ENCODE assay signal across 8 cellular contexts in the genomic region with DNA sequence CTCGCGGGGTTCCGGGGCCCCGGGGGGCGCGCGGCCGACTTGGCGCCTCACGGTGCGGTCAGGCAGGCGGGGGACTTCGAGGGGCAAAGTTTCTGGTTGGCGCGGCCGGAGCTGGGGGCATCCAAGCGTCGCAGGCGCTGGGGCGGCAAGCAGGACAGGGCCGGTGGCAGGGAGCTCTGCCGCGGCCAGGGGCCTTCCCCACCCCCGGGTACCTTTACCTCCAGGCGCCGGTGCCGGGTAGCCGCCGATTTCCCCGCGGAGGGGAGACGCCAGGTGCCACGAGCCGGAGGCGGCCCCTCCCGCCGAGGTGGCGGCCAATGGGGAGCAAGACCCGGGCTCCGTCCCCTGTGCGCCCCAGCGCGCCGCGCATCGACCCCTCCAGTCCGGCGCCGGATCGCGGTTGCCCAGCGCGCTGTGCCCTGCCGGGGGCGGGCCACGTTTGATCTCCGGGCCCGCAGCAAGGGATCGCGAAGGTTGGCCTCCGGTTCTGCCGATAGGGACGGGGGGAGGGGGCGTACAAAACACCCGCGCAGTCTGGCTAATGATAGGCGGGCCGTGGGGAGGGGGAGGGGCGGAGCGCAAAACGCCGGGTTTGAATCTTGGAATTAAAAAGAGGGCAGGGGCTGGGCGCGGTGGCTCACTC. TPM values are rescaled to one million over a fixed set of nuclear protein-coding genes. Genes with fewer than 3 reads are reported as not detected.
DNase-seq lines count a peak whose midpoint lies in the region; ATAC-seq and TF ChIP-seq lines count a peak whose summit lies in the region.

A gene with protein sequence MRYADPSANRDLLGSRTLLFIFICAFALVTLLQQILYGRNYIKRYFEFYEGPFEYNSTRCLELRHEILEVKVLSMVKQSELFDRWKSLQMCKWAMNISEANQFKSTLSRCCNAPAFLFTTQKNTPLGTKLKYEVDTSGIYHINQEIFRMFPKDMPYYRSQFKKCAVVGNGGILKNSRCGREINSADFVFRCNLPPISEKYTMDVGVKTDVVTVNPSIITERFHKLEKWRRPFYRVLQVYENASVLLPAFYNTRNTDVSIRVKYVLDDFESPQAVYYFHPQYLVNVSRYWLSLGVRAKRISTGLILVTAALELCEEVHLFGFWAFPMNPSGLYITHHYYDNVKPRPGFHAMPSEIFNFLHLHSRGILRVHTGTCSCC (minus strand): TSS at position 495 of the 643 bp plus-strand sequence. CDS start 545 bp downstream, outside the sequence.

- in situ Hi-C loops in G401 (cut with HindIII; ENCODE audit: low sequenced_read_pairs) = no loop called here

- DNase-seq in G401 (ENCODE audit: low spot score) (peak; percentile 64), MG63 (peak; percentile 18), adrenal gland (peak; percentile 57 to 78 (median 69)), kidney epithelial cell (ENCODE audit: low read depth) (no peak), HUDEP-2 (lab: John Stamatoyannopoulos, UW; ENCODE audit: unreplicated experiment in 76 of 76) (no peak), HuH-7 (ENCODE audit: low spot score) (no peak), mucosa of descending colon (no peak)

- no peaks in the 10 kb centered on the region for H3K9me3 ChIP-seq in MG63
- no peaks in the 10 kb centered on the region for H3K9me3 ChIP-seq in adrenal gland (replicated peaks in 1 of 3)
- no peaks in the 10 kb centered on the region for H3K9me3 ChIP-seq in mucosa of descending colon

- ATAC-seq in GM21786 (IDR thresholded peaks at IDR 0.05; ENCODE audit: unreplicated experiment) = no peak
- no peak for ATAC-seq in mucosa of descending colon

- H3K36me3 ChIP-seq in MG63 (no peaks in the 10 kb centered on the region), adrenal gland (replicated peaks in 1 of 2) (no peaks in the 10 kb centered on the region), kidney epithelial cell (ENCODE audit: control insufficient read depth, insufficient read depth, low read length) (no peaks in the 10 kb centered on the region), mucosa of descending colon (ENCODE audit: low read depth) (no peaks in the 10 kb centered on the region)

- WGBS in adrenal gland, 4 donors = 1 to 7% (median 1%) methylated on average over 11 to 74 of the region's 74 CpGs

- intact Hi-C loops in adrenal gland (cut with DNase I) = loop anchor here in 1 of 2 donors (10.0 kb wide), 2 partner anchors 52 to 82 kb away; no protein-coding TSS in a partner anchor
- intact Hi-C loops in mucosa of descending colon (cut with DNase I, micrococcal nuclease) = no loop called here

- H3K4me1 ChIP-seq in adrenal gland (replicated peaks in 1 of 2) = peaks cover 5 to 33% of the 10 kb centered on the region in 2 donors
- peaks cover 11% of the 10 kb centered on the region for H3K4me1 ChIP-seq in mucosa of descending colon (ENCODE audit: low read depth)

- H3K4me3 ChIP-seq in MG63 (peak within 1 kb of the TSS; percentile 45), adrenal gland (peak within 1 kb of the TSS in 3 of 4 donors; percentile 22 to 71 (median 48)), kidney epithelial cell (ENCODE audit: low read depth, low read length) (peak within 1 kb of the TSS; percentile 38), mucosa of descending colon (no peak within 1 kb of the TSS)

- peaks cover 2% of the 10 kb centered on the region; the same call in 1 of the 2 replicates for H3K27me3 ChIP-seq in MG63
- H3K27me3 ChIP-seq in adrenal gland = no peaks in the 10 kb centered on the region
- H3K27me3 ChIP-seq in kidney epithelial cell (ENCODE audit: control insufficient read depth, insufficient read depth, low read length) = peaks cover 41% of the 10 kb centered on the region

- TF ChIP-seq POLR2A in adrenal gland (IDR thresholded peaks at IDR 0.05) = peak in 1 of 2 donors; percentile 44

- peak within 1 kb of the TSS; percentile 73 to 89 (median 89) for H3K27ac ChIP-seq in adrenal gland

- TF ChIP-seq CTCF in adrenal gland (IDR thresholded peaks at IDR 0.05) (peak in 1 of 6 experiments; percentile 2), kidney epithelial cell (IDR thresholded peaks at IDR 0.05; ENCODE audit: insufficient read depth, low read length, poor library complexity, severe bottlenecking) (no peak), mucosa of descending colon (IDR thresholded peaks at IDR 0.05) (no peak)

RNA-seq across cellular contexts. Expression of the gene that starts here (rescaled TPM):
- not detected in 2 replicates for total RNA-seq in G401 (2014; rRNA removed; shearing (Covaris generic))
- 0.12 TPM in 1 of 2 replicates, not detected in the other for total RNA-seq in MG63 (2014; rRNA removed; shearing (Covaris generic); ENCODE audit: low replicate concordance)
- total RNA-seq in adrenal gland (10 to 100 TPM in 7 of 8 donors, 1 to 10 TPM in 1; 8.9 to 77.5 (median 23.9) TPM), kidney epithelial cell (under 0.01 TPM in 2 replicates), mucosa of descending colon (under 1 TPM; 0.20 to 0.66 (median 0.24) TPM)
- polyA plus RNA-seq in adrenal gland = 10 to 100 TPM; 18.4 to 47.2 (median 30.2) TPM

Comparison
In these comparisons a context has a peak if more than half of its experiments do, and no peak if none do; other contexts are left out.
1. Peak in DNase-seq in G401; RNA of the gene not detected or under 1 TPM.
2. Peak in DNase-seq and H3K4me3 ChIP-seq in MG63; RNA of the gene not detected or under 1 TPM.
3. DNase-seq: peak in adrenal gland (7 of 7); none in kidney epithelial cell (single experiment), HUDEP-2 (0 of 76), HuH-7 (single experiment) and mucosa of descending colon (0 of 3).